ENCODE assay signal across 14 cellular contexts in genomic region chr2:41735006-41735405, GRCh38.
"Had no signal": no experiment of that assay in that cellular context is flagged by ENCODE, and none has a peak within 500 bp of the region (broad histone marks: within the 10 kb centered on the region; RNA-seq: fewer than 3 reads in every experiment).

No MANE protein-coding gene starts in this region.

- H3K4me1 ChIP-seq: breast epithelium, left lung had no signal

- H3K4me1 Mint-ChIP-seq: T-helper 17 cell had no signal

- H3K36me3 ChIP-seq: breast epithelium, heart right ventricle, left lung had no signal

- DNase-seq: activated CD4-positive, alpha-beta T cell treated with anti-CD3 and anti-CD28 coated beads, Interleukin-2, amount 50 U/mL, for 4 hours; activated effector memory CD4-positive, alpha-beta T cell treated with Interleukin-2 at 50 U/mL for 16 hours; activated T-cell treated with anti-CD3 and anti-CD28 coated beads, Interleukin-2, amount 50 U/mL, for 1 hour; anterior cingulate cortex; heart right ventricle; islet precursor cell; left lung; naive B cell; nucleus accumbens; T-helper 17 cell had no signal

- H3K27ac Mint-ChIP-seq: activated naive CD8-positive, alpha-beta T cell; naive B cell; T-helper 17 cell had no signal

- H3K9me3 ChIP-seq: breast epithelium, heart right ventricle, left lung had no signal

- H3K27me3 ChIP-seq: breast epithelium, heart right ventricle, left lung had no signal

- ATAC-seq: activated CD4-positive, CD25-positive, alpha-beta regulatory T cell treated with anti-CD3 and anti-CD28 coated beads, Interleukin-2, amount 50 U/mL, for 24 hours; esophagus mucosa; T-helper 17 cell had no signal

- H3K4me3 ChIP-seq: breast epithelium, heart right ventricle, left lung had no signal

- H3K4me3 Mint-ChIP-seq: activated naive CD8-positive, alpha-beta T cell; naive B cell; T-helper 17 cell had no signal
